8 cellular contexts compared by ENCODE assay signal in the genomic region with DNA sequence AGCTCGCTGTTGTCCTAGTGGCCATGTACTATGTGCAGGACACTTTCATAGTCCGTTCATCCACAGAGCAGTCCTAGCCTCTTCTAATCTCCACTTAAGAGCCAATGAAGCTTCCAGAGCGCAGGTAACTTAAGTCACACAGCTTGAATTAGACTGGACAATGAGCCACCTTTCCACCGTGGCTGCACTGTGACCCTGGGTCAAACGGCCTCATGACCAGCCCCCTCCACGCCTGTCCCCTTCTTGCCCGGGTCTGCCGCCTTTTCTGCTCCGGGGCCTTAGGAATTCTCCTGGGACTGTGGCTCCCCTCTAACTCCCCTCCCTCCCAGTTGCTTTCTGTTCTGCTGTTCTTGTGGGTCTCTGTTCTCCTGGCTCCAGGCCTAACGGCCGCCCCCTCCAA. TPM values are rescaled to one million over a fixed set of nuclear protein-coding genes. Genes with fewer than 3 reads are reported as not detected.
DNase-seq lines count a peak whose midpoint lies in the region; ATAC-seq and TF ChIP-seq lines count a peak whose summit lies in the region.

No MANE protein-coding gene starts in this region.

- POLR2A ChIA-PET in RWPE1 (lab: Yijun Ruan, JAX; ENCODE audit: low non-redundant PET): interaction anchor here (1.1 kb wide), 1 partner anchor 136 kb away, joined by 3 read pairs; no protein-coding TSS in a partner anchor

- peak overlapping the region; percentile 29 for H3K27ac ChIP-seq in RWPE1

- DNase-seq in RWPE1 (ENCODE audit: low spot score): no peak
- peak in 1 of 2 donors; percentile 19 for DNase-seq in foreskin fibroblast
- no peak for DNase-seq in sciatic nerve (ENCODE audit: low spot score)
- no peak for DNase-seq in stimulated activated CD4-positive, alpha-beta T cell treated with anti-CD3 and anti-CD28 coated beads, Interleukin-4, amount 100 ng/mL, for 24 hours
- DNase-seq in DMS 273 (lab: John Stamatoyannopoulos, UW; ENCODE audit: unreplicated experiment): no peak

- H3K4me3 ChIP-seq in foreskin fibroblast (ENCODE audit: low read depth in 1 of 2, low read length in 2 of 2): peak overlapping the region; percentile 74 to 76

- CTCF ChIA-PET in RWPE1 (lab: Yijun Ruan, JAX): interaction anchor here (0.6 to 0.9 kb wide), 2 partner anchors 120 to 199 kb away, joined by 3 to 4 read pairs; no protein-coding TSS in a partner anchor

- ATAC-seq in GM18867 (IDR thresholded peaks at IDR 0.05; ENCODE audit: unreplicated experiment): peak; percentile 12
- ATAC-seq in sciatic nerve: peak; percentile 29
- no peak for ATAC-seq in HG03097 (IDR thresholded peaks at IDR 0.05; ENCODE audit: low FRiP score, unreplicated experiment)
- no peak for ATAC-seq in HG03139 (IDR thresholded peaks at IDR 0.05; ENCODE audit: unreplicated experiment)

- TF ChIP-seq CTCF in RWPE1 (conservative IDR thresholded peaks at IDR 0.05; ENCODE audit: low read depth) (no peak), foreskin fibroblast (IDR thresholded peaks at IDR 0.05; ENCODE audit: low read depth, low read length) (no peak)

- intact Hi-C loops in sciatic nerve (cut with DNase I): loop anchor here (10.0 kb wide), 1 partner anchor 132 kb away; no protein-coding TSS in a partner anchor

RNA-seq across cellular contexts. Expression of a gene that starts 8.4 kb away (rescaled TPM):
- total RNA-seq in sciatic nerve: 30.5 TPM

RNA-seq across cellular contexts. Expression of a gene that starts 32.0 kb away (rescaled TPM):
- total RNA-seq in sciatic nerve: 22.5 TPM

Comparison
In these comparisons a context has a peak if more than half of its experiments do, and no peak if none do; other contexts are left out.
1. ATAC-seq: peak in GM18867 (single experiment) and sciatic nerve (single experiment); none in HG03097 (single experiment) and HG03139 (single experiment).